8 cellular contexts compared by ENCODE assay signal in the genomic region with DNA sequence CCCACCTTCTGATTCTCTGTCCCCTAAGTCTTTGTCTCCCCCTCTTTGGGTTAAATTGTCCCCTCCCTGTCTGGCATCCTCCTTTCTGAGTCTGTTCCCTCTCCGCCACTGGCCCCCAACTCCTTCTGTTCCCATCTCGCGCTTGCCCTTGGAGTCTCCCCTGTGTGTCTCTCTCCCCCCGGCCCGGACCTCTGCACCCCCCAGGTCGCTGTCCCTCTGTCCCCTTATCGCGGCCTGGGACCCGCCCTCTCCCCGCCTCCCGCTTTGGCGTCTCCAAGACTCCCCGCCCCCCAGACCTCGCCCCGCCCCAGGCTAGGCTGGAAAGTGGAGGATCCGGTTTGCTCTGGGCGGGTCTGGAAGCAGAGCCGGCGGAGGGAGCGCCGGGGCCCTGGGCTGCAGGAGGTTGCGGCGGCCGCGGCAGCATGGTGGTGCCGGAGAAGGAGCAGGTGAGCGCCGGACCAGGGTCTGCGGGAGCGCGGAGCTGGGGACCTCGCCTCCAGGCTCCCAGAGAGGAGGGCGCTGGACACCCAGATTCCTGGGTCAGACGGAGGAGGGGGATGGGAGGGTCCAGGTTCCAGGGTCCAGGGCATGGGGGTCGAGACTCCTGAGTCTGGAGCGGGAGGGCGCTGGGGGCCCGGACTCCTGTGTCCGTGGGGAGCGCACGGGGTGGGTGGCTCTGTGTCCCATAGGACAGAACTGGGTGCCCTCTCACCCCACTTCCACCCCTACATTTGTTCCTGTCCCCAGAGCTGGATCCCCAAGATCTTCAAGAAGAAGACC. TPM values are rescaled to one million over a fixed set of nuclear protein-coding genes. Genes with fewer than 3 reads are reported as not detected.
DNase-seq lines count a peak whose midpoint lies in the region; ATAC-seq and TF ChIP-seq lines count a peak whose summit lies in the region.

TSS of gene TRPM4 (plus strand) at position 348 of the 780 bp plus-strand sequence. CDS start at position 423, 75 bp downstream.

- CTCF ChIA-PET in activated CD8-positive, alpha-beta T cell treated with anti-CD3 and anti-CD28 coated beads, Interleukin-2, amount 10 ng/mL, durations not matched to agents 7 days and 5 days (lab: Charles Lee) = no interaction called here

- no peak for TF ChIP-seq CTCF in mesothelial cell of epicardium (IDR thresholded peaks at IDR 0.05; ENCODE audit: unreplicated experiment)

- H3K36me3 Mint-ChIP-seq in activated CD8-positive, alpha-beta T cell treated with anti-CD3 and anti-CD28 coated beads, Interleukin-2, amount 10 ng/mL, durations not matched to agents 7 days and 5 days (ENCODE audit: low read depth) = no peaks in the 10 kb centered on the region
- peaks cover 7% of the 10 kb centered on the region for H3K36me3 Mint-ChIP-seq in mesothelial cell of epicardium

- POLR2A ChIA-PET in activated CD8-positive, alpha-beta T cell treated with anti-CD3 and anti-CD28 coated beads, Interleukin-2, amount 10 ng/mL, durations not matched to agents 7 days and 5 days (lab: Charles Lee) = no interaction called here

- H3K9me3 Mint-ChIP-seq in activated CD8-positive, alpha-beta T cell treated with anti-CD3 and anti-CD28 coated beads, Interleukin-2, amount 10 ng/mL, durations not matched to agents 7 days and 5 days (ENCODE audit: insufficient read depth) = no peaks in the 10 kb centered on the region
- peaks cover 10% of the 10 kb centered on the region for H3K9me3 Mint-ChIP-seq in mesothelial cell of epicardium

- H3K4me1 Mint-ChIP-seq in activated CD8-positive, alpha-beta T cell treated with anti-CD3 and anti-CD28 coated beads, Interleukin-2, amount 10 ng/mL, durations not matched to agents 7 days and 5 days (ENCODE audit: low read depth) = peaks cover 9% of the 10 kb centered on the region
- peaks cover 26% of the 10 kb centered on the region for H3K4me1 Mint-ChIP-seq in mesothelial cell of epicardium

- peak within 1 kb of the TSS; percentile 69 for H3K27ac ChIP-seq in epithelial cell of prostate

- no peak within 1 kb of the TSS for H3K27ac Mint-ChIP-seq in activated CD8-positive, alpha-beta T cell treated with anti-CD3 and anti-CD28 coated beads, Interleukin-2, amount 10 ng/mL, durations not matched to agents 7 days and 5 days
- peak within 1 kb of the TSS; percentile 85 for H3K27ac Mint-ChIP-seq in mesothelial cell of epicardium

- peaks cover 47% of the 10 kb centered on the region for H3K27me3 Mint-ChIP-seq in activated CD8-positive, alpha-beta T cell treated with anti-CD3 and anti-CD28 coated beads, Interleukin-2, amount 10 ng/mL, durations not matched to agents 7 days and 5 days (ENCODE audit: low read depth)
- H3K27me3 Mint-ChIP-seq in mesothelial cell of epicardium (ENCODE audit: low read depth) = no peaks in the 10 kb centered on the region

- ATAC-seq in activated CD8-positive, alpha-beta T cell treated with anti-CD3 and anti-CD28 coated beads, Interleukin-2, amount 10 ng/mL, durations not matched to agents 7 days and 5 days = peak; percentile 75
- no peak for ATAC-seq in GM19351 (IDR thresholded peaks at IDR 0.05; ENCODE audit: unreplicated experiment)

- no peak within 1 kb of the TSS for H3K4me3 Mint-ChIP-seq in activated CD8-positive, alpha-beta T cell treated with anti-CD3 and anti-CD28 coated beads, Interleukin-2, amount 10 ng/mL, durations not matched to agents 7 days and 5 days
- peak within 1 kb of the TSS; percentile 81 for H3K4me3 Mint-ChIP-seq in mesothelial cell of epicardium

- DNase-seq in NCI-H1436 (lab: John Stamatoyannopoulos, UW) = peak; percentile 87
- DNase-seq in NCI-H1436 treated with DMSO at 0.1 percent for 48 hours (lab: John Stamatoyannopoulos, UW) = no peak
- DNase-seq in NCI-H345 treated with DMSO at 0.1 percent for 48 hours (lab: John Stamatoyannopoulos, UW; ENCODE audit: unreplicated experiment) = peak; percentile 55
- peak; percentile 64 for DNase-seq in activated CD8-positive, alpha-beta T cell treated with anti-CD3 and anti-CD28 coated beads, Interleukin-2, amount 10 ng/mL, durations not matched to agents 7 days and 5 days
- DNase-seq in epithelial cell of prostate (ENCODE audit: low read depth, low spot score) = no peak
- peak; percentile 85 to 90 for DNase-seq in mesothelial cell of epicardium (ENCODE audit: low spot score in 2 of 2, unreplicated experiment in 2 of 2)
- peak; percentile 37 for DNase-seq in stimulated activated naive CD4-positive, alpha-beta T cell treated with Interleukin-2 at 50 U/mL for 16 hours (lab: John Stamatoyannopoulos, UW)

RNA-seq across cellular contexts. Expression of gene TRPM4, which starts in this region (rescaled TPM):
- not detected for total RNA-seq in activated CD8-positive, alpha-beta T cell treated with anti-CD3 and anti-CD28 coated beads, Interleukin-2, amount 10 ng/mL, durations not matched to agents 7 days and 5 days
- 45.9 to 58.5 TPM (median 53.5 TPM) in 3 replicates for total RNA-seq in mesothelial cell of epicardium

Comparison
In these comparisons a context has a peak if more than half of its experiments do, and no peak if none do; other contexts are left out.
1. RNA of gene TRPM4 (total RNA-seq): 45.9 to 58.5 TPM in mesothelial cell of epicardium; not detected in activated CD8-positive, alpha-beta T cell treated with anti-CD3 and anti-CD28 coated beads, Interleukin-2, amount 10 ng/mL, durations not matched to agents 7 days and 5 days; every median in the first group is over 10 times any median in the second.
2. DNase-seq: peak in NCI-H1436 (single experiment), NCI-H345 treated with DMSO at 0.1 percent for 48 hours (single experiment), mesothelial cell of epicardium (2 of 2) and stimulated activated naive CD4-positive, alpha-beta T cell treated with Interleukin-2 at 50 U/mL for 16 hours (single experiment); none in NCI-H1436 treated with DMSO at 0.1 percent for 48 hours (single experiment) and epithelial cell of prostate (single experiment).
3. Peak in DNase-seq and ATAC-seq in activated CD8-positive, alpha-beta T cell treated with anti-CD3 and anti-CD28 coated beads, Interleukin-2, amount 10 ng/mL, durations not matched to agents 7 days and 5 days; RNA of the gene not detected or under 1 TPM.